10 cellular contexts compared by ENCODE assay signal in genomic region chr2:233990261-233990798, GRCh38.
DNase-seq lines count a peak whose midpoint lies in the region; ATAC-seq and TF ChIP-seq lines count a peak whose summit lies in the region.
"Had no signal": no experiment of that assay in that cellular context is flagged by ENCODE, and none has a peak within 500 bp of the region (broad histone marks: within the 10 kb centered on the region; RNA-seq: fewer than 3 reads in every experiment).

No MANE protein-coding gene starts in this region.

- ATAC-seq in GM18520 (IDR thresholded peaks at IDR 0.05; ENCODE audit: unreplicated experiment) (peak; percentile 77), HG03108 (IDR thresholded peaks at IDR 0.05; ENCODE audit: unreplicated experiment) (peak; percentile 67)

- in situ Hi-C loops in brain microvascular endothelial cell (cut with HindIII; ENCODE audit: low pct_ligation_motif_present, low sequenced_read_pairs): no loop called here

- no peaks in the 10 kb centered on the region for H3K36me3 ChIP-seq in brain microvascular endothelial cell (replicated peaks)
- H3K36me3 ChIP-seq: neutrophil had no signal

- H3K4me3 ChIP-seq in brain microvascular endothelial cell (ENCODE audit: low read depth, low read length): no peak overlapping the region

- peak; percentile 58 for DNase-seq in activated CD8-positive, alpha-beta memory T cell treated with anti-CD3 and anti-CD28 coated beads, Interleukin-2, amount 50 U/mL, for 48 hours
- DNase-seq in renal cortical epithelial cell (ENCODE audit: low read depth) (peak; percentile 68), GM03348 (ENCODE audit: low spot score) (no peak), GM10266 (ENCODE audit: extremely low spot score) (no peak), NCI-H226 (no peak), brain microvascular endothelial cell (no peak)

- no peaks in the 10 kb centered on the region for H3K27me3 ChIP-seq in brain microvascular endothelial cell (replicated peaks)

- TF ChIP-seq CTCF in GM10266 (IDR thresholded peaks at IDR 0.05; ENCODE audit: control insufficient read depth, insufficient read depth, low read depth, missing control alignments): no peak
- no peak for TF ChIP-seq CTCF in brain microvascular endothelial cell (IDR thresholded peaks at IDR 0.05; ENCODE audit: low read depth, low read length, missing control alignments)

- H3K27ac ChIP-seq in brain microvascular endothelial cell: no peak overlapping the region
- H3K27ac ChIP-seq: epithelial cell of prostate, neutrophil had no signal

Comparison
In these comparisons a context has a peak if more than half of its experiments do, and no peak if none do; other contexts are left out.
1. DNase-seq: peak in activated CD8-positive, alpha-beta memory T cell treated with anti-CD3 and anti-CD28 coated beads, Interleukin-2, amount 50 U/mL, for 48 hours (single experiment) and renal cortical epithelial cell (single experiment); none in GM03348 (single experiment), GM10266 (single experiment), NCI-H226 (single experiment) and brain microvascular endothelial cell (single experiment).